21 cellular contexts compared by ENCODE assay signal in genomic region chr1:188670837-188671236, GRCh38.
DNase-seq lines count a peak whose midpoint lies in the region; ATAC-seq, FAIRE-seq and TF ChIP-seq lines count a peak whose summit lies in the region.
"Had no signal": no experiment of that assay in that cellular context is flagged by ENCODE, and none has a peak within 500 bp of the region (broad histone marks: within the 10 kb centered on the region; RNA-seq: fewer than 3 reads in every experiment).

No MANE protein-coding gene starts in this region.

- no peak overlapping the region for H3K9ac ChIP-seq in astrocyte (ENCODE audit: low read length)
- H3K9ac ChIP-seq: KMS-11 had no signal

- H3K4me3 ChIP-seq in astrocyte (ENCODE audit: insufficient read depth, low read depth, low read length), result no peak overlapping the region
- H3K4me3 ChIP-seq in left lung, result no peak overlapping the region
- H3K4me3 ChIP-seq in CD8-positive, alpha-beta T cell (ENCODE audit: low read depth, low read length), result no peak overlapping the region
- H3K4me3 ChIP-seq in CD4-positive, alpha-beta memory T cell (ENCODE audit: low read length in 2 of 2), result no peak overlapping the region
- H3K4me3 ChIP-seq: gastrocnemius medialis, pancreas had no signal

- TF ChIP-seq CTCF in astrocyte (IDR thresholded peaks at IDR 0.05; ENCODE audit: insufficient read depth, low read depth, low read length) (no peak), left lung (IDR thresholded peaks at IDR 0.05) (no peak), chondrocyte (IDR thresholded peaks at IDR 0.05) (no peak)
- no peak for TF ChIP-seq CTCF in CD8-positive, alpha-beta T cell (IDR thresholded peaks at IDR 0.05)

- H3K27me3 Mint-ChIP-seq in astrocyte (ENCODE audit: low read depth, unreplicated experiment) (no peaks in the 10 kb centered on the region), chondrocyte (ENCODE audit: low read depth) (no peaks in the 10 kb centered on the region)
- H3K27me3 Mint-ChIP-seq in CD8-positive, alpha-beta T cell (ENCODE audit: low read depth), result no peaks in the 10 kb centered on the region
- H3K27me3 Mint-ChIP-seq in CD4-positive, alpha-beta memory T cell, result no peaks in the 10 kb centered on the region
- H3K27me3 Mint-ChIP-seq: activated CD8-positive, alpha-beta memory T cell treated with anti-CD3 and anti-CD28 coated beads, Interleukin-2, amount 10 ng/mL, durations not matched to agents 7 days and 5 days had no signal

- H3K36me3 ChIP-seq in astrocyte (ENCODE audit: insufficient read depth, low read length), result no peaks in the 10 kb centered on the region
- H3K36me3 ChIP-seq in left lung, result no peaks in the 10 kb centered on the region
- no peaks in the 10 kb centered on the region for H3K36me3 ChIP-seq in CD8-positive, alpha-beta T cell (ENCODE audit: insufficient read depth, low read length)
- H3K36me3 ChIP-seq in CD4-positive, alpha-beta memory T cell (ENCODE audit: insufficient read depth, low read length), result no peaks in the 10 kb centered on the region
- H3K36me3 ChIP-seq: gastrocnemius medialis, pancreas had no signal

- intact Hi-C loops in left lung (cut with DNase I), result no loop called here
- intact Hi-C loops in CD8-positive, alpha-beta T cell (cut with DNase I, micrococcal nuclease), result no loop called here
- intact Hi-C loops in CD4-positive, alpha-beta memory T cell (cut with micrococcal nuclease), result no loop called here

- CTCF ChIA-PET in CD8-positive, alpha-beta T cell (lab: Charles Lee), result no interaction called here
- CTCF ChIA-PET in CD4-positive, alpha-beta memory T cell (lab: Charles Lee; ENCODE audit: partially characterized antibody), result no interaction called here

- H3K4me3 Mint-ChIP-seq in astrocyte (ENCODE audit: unreplicated experiment) (no peak overlapping the region), chondrocyte (ENCODE audit: unreplicated experiment) (no peak overlapping the region)
- H3K4me3 Mint-ChIP-seq in CD8-positive, alpha-beta T cell, result no peak overlapping the region
- H3K4me3 Mint-ChIP-seq in CD4-positive, alpha-beta memory T cell, result no peak overlapping the region
- H3K4me3 Mint-ChIP-seq: activated CD8-positive, alpha-beta memory T cell treated with anti-CD3 and anti-CD28 coated beads, Interleukin-2, amount 10 ng/mL, durations not matched to agents 7 days and 5 days had no signal

- no peak for FAIRE-seq in astrocyte (lab: Jason Lieb, UNC)
- FAIRE-seq: colon, GM12892, pancreas had no signal

- no peaks in the 10 kb centered on the region for H3K9me3 Mint-ChIP-seq in astrocyte (ENCODE audit: unreplicated experiment)
- peaks cover 10% of the 10 kb centered on the region for H3K9me3 Mint-ChIP-seq in CD8-positive, alpha-beta T cell
- H3K9me3 Mint-ChIP-seq in chondrocyte (ENCODE audit: low read depth), result peaks cover 5% of the 10 kb centered on the region
- H3K9me3 Mint-ChIP-seq in CD4-positive, alpha-beta memory T cell, result peaks cover 0 to 30% (median 14%) of the 10 kb centered on the region in 8 donors

- H3K4me1 ChIP-seq in astrocyte (ENCODE audit: insufficient read depth, low read length) (no peaks in the 10 kb centered on the region), left lung (no peaks in the 10 kb centered on the region)
- H3K4me1 ChIP-seq in CD8-positive, alpha-beta T cell (ENCODE audit: insufficient read depth, low read length), result no peaks in the 10 kb centered on the region
- H3K4me1 ChIP-seq in CD4-positive, alpha-beta memory T cell (ENCODE audit: insufficient read depth, low read length), result no peaks in the 10 kb centered on the region
- H3K4me1 ChIP-seq: gastrocnemius medialis, pancreas had no signal

- no peak overlapping the region for H2AFZ ChIP-seq in astrocyte (ENCODE audit: low read depth, low read length)

- POLR2A ChIA-PET in CD8-positive, alpha-beta T cell (lab: Charles Lee), result no interaction called here
- POLR2A ChIA-PET in CD4-positive, alpha-beta memory T cell (lab: Charles Lee; ENCODE audit: partially characterized antibody), result no interaction called here

- H3K27ac ChIP-seq in astrocyte (ENCODE audit: low read depth, low read length) (no peak overlapping the region), left lung (no peak overlapping the region)
- no peak overlapping the region for H3K27ac ChIP-seq in CD8-positive, alpha-beta T cell (ENCODE audit: low read depth, low read length)
- no peak overlapping the region for H3K27ac ChIP-seq in CD4-positive, alpha-beta memory T cell (ENCODE audit: low read depth, low read length)
- H3K27ac ChIP-seq: gastrocnemius medialis, KMS-11, pancreas had no signal

- H3K4me2 ChIP-seq in astrocyte (ENCODE audit: low read length), result no peak overlapping the region
- H3K4me2 ChIP-seq: KMS-11 had no signal

- ATAC-seq in left lung, result peak; percentile 85
- no peak for ATAC-seq in CD8-positive, alpha-beta T cell
- no peak for ATAC-seq in HG02938 (IDR thresholded peaks at IDR 0.05; ENCODE audit: unreplicated experiment)
- ATAC-seq: activated CD8-positive, alpha-beta memory T cell treated with anti-CD3 and anti-CD28 coated beads, Interleukin-2, amount 10 ng/mL, durations not matched to agents 7 days and 5 days; gastrocnemius medialis; pancreas had no signal

- H3K9me3 ChIP-seq in astrocyte (ENCODE audit: insufficient read depth, low read depth, low read length) (no peaks in the 10 kb centered on the region), left lung (peaks cover 0 to 8% of the 10 kb centered on the region in 2 donors)
- no peaks in the 10 kb centered on the region for H3K9me3 ChIP-seq in CD8-positive, alpha-beta T cell (ENCODE audit: low read length)
- no peaks in the 10 kb centered on the region for H3K9me3 ChIP-seq in CD4-positive, alpha-beta memory T cell (ENCODE audit: control insufficient read depth in 1 of 2, low read length in 2 of 2)
- H3K9me3 ChIP-seq: gastrocnemius medialis, pancreas had no signal

- no peaks in the 10 kb centered on the region for H3K79me2 ChIP-seq in astrocyte (ENCODE audit: insufficient read depth, low read length)

- H3K27me3 ChIP-seq in astrocyte (ENCODE audit: insufficient read depth, low read length), result no peaks in the 10 kb centered on the region
- no peaks in the 10 kb centered on the region for H3K27me3 ChIP-seq in left lung
- no peaks in the 10 kb centered on the region for H3K27me3 ChIP-seq in CD8-positive, alpha-beta T cell (ENCODE audit: insufficient read depth, low read length)
- no peaks in the 10 kb centered on the region for H3K27me3 ChIP-seq in CD4-positive, alpha-beta memory T cell (ENCODE audit: insufficient read depth, low read length)
- H3K27me3 ChIP-seq: gastrocnemius medialis, pancreas had no signal

- H3K4me1 Mint-ChIP-seq in astrocyte (ENCODE audit: low read depth, unreplicated experiment) (peaks cover 4% of the 10 kb centered on the region), chondrocyte (ENCODE audit: low read depth) (no peaks in the 10 kb centered on the region)
- H3K4me1 Mint-ChIP-seq in CD8-positive, alpha-beta T cell (ENCODE audit: low read depth), result no peaks in the 10 kb centered on the region
- no peaks in the 10 kb centered on the region for H3K4me1 Mint-ChIP-seq in CD4-positive, alpha-beta memory T cell
- H3K4me1 Mint-ChIP-seq: activated CD8-positive, alpha-beta memory T cell treated with anti-CD3 and anti-CD28 coated beads, Interleukin-2, amount 10 ng/mL, durations not matched to agents 7 days and 5 days had no signal

- H3K36me3 Mint-ChIP-seq in astrocyte (ENCODE audit: low read depth, unreplicated experiment) (no peaks in the 10 kb centered on the region), chondrocyte (ENCODE audit: low read depth) (no peaks in the 10 kb centered on the region)
- H3K36me3 Mint-ChIP-seq in CD8-positive, alpha-beta T cell, result no peaks in the 10 kb centered on the region
- H3K36me3 Mint-ChIP-seq in CD4-positive, alpha-beta memory T cell, result no peaks in the 10 kb centered on the region
- H3K36me3 Mint-ChIP-seq: activated CD8-positive, alpha-beta memory T cell treated with anti-CD3 and anti-CD28 coated beads, Interleukin-2, amount 10 ng/mL, durations not matched to agents 7 days and 5 days had no signal

- no peak overlapping the region for H3K27ac Mint-ChIP-seq in astrocyte (ENCODE audit: unreplicated experiment)
- no peak overlapping the region for H3K27ac Mint-ChIP-seq in CD8-positive, alpha-beta T cell
- no peak overlapping the region for H3K27ac Mint-ChIP-seq in chondrocyte (ENCODE audit: unreplicated experiment)
- H3K27ac Mint-ChIP-seq in CD4-positive, alpha-beta memory T cell, result no peak overlapping the region
- H3K27ac Mint-ChIP-seq: activated CD8-positive, alpha-beta memory T cell treated with anti-CD3 and anti-CD28 coated beads, Interleukin-2, amount 10 ng/mL, durations not matched to agents 7 days and 5 days had no signal

- no peaks in the 10 kb centered on the region for H4K20me1 ChIP-seq in astrocyte (ENCODE audit: insufficient read depth, low read length)

- DNase-seq in DMS53 (lab: John Stamatoyannopoulos, UW), result peak; percentile 93
- DNase-seq in LoVo (ENCODE audit: low spot score), result peak; percentile 28
- peak; percentile 30 for DNase-seq in astrocyte (ENCODE audit: low read depth)
- no peak for DNase-seq in left lung
- DNase-seq in CD8-positive, alpha-beta T cell, result no peak
- DNase-seq in chondrocyte (ENCODE audit: low spot score), result no peak
- DNase-seq in CD4-positive, alpha-beta memory T cell, result no peak
- DNase-seq: activated CD4-positive, CD25-positive, alpha-beta regulatory T cell treated with anti-CD3 and anti-CD28 coated beads, Interleukin-2, amount 50 U/mL, for 72 hours; activated CD8-positive, alpha-beta memory T cell treated with anti-CD3 and anti-CD28 coated beads, Interleukin-2, amount 10 ng/mL, durations not matched to agents 7 days and 5 days; activated effector memory CD4-positive, alpha-beta T cell treated with anti-CD3 and anti-CD28 coated beads, Interleukin-2, amount 50 U/mL, for 16 hours; amygdala; gastrocnemius medialis; NCI-H1436 treated with DMSO at 0.1 percent for 48 hours; NCI-H345; pancreas; SHP77 treated with DMSO at 0.1 percent for 48 hours; stimulated activated CD4-positive, alpha-beta T cell treated with anti-CD3 and anti-CD28 coated beads, Interleukin-2, amount 100 ng/mL, for 48 hours had no signal

Comparison
In these comparisons a context has a peak if more than half of its experiments do, and no peak if none do; other contexts are left out.
1. DNase-seq: peak in DMS53 (single experiment), LoVo (single experiment) and astrocyte (single experiment); none in left lung (0 of 2), CD8-positive, alpha-beta T cell (0 of 7), chondrocyte (single experiment) and CD4-positive, alpha-beta memory T cell (0 of 5).